In genomic region chr2:147491491-147491890, GRCh38 we compare ENCODE assay signal across 22 cellular contexts.
A peak's percentile ranks its signal among the peaks of the same experiment; 100 is the strongest.
DNase-seq lines count a peak whose midpoint lies in the region; ATAC-seq lines count a peak whose summit lies in the region.
"Had no signal": no experiment of that assay in that cellular context is flagged by ENCODE, and none has a peak within 500 bp of the region (broad histone marks: within the 10 kb centered on the region; RNA-seq: fewer than 3 reads in every experiment).

No MANE protein-coding gene starts in this region.

- no peak overlapping the region for H3K27ac ChIP-seq in BLaER1
- H3K27ac ChIP-seq: 22Rv1, A549, GM23248 had no signal

- peaks cover 13% of the 10 kb centered on the region for H3K4me1 ChIP-seq in BLaER1
- H3K4me1 ChIP-seq in neuron (ENCODE audit: insufficient read depth, low read length) = peaks cover 2% of the 10 kb centered on the region
- H3K4me1 ChIP-seq in HAP-1 = peaks cover 14% of the 10 kb centered on the region
- H3K4me1 ChIP-seq: A549, BE2C had no signal

- peaks cover 12% of the 10 kb centered on the region for H3K4me1 Mint-ChIP-seq in activated T-cell treated with anti-CD3 and anti-CD28 coated beads, Interleukin-2, amount 50 U/mL, for 72 hours (ENCODE audit: low read depth)

- peak overlapping the region; percentile 60 for H2AFZ ChIP-seq in neuron (ENCODE audit: low read depth, low read length)
- H2AFZ ChIP-seq: GM23248 had no signal

- no peaks in the 10 kb centered on the region for H3K27me3 Mint-ChIP-seq in activated T-cell treated with anti-CD3 and anti-CD28 coated beads, Interleukin-2, amount 50 U/mL, for 72 hours (ENCODE audit: low read depth)
- H3K27me3 Mint-ChIP-seq: CD4-positive, alpha-beta memory T cell had no signal

- no peak for DNase-seq in activated T-cell treated with anti-CD3 and anti-CD28 coated beads, Interleukin-2, amount 50 U/mL, for 72 hours
- DNase-seq in activated T-cell treated with anti-CD3 and anti-CD28 coated beads, Interleukin-2, amount 50 U/mL, for 1 hour = no peak
- DNase-seq in left colon = no peak
- no peak for DNase-seq in HAP-1 (ENCODE audit: low spot score in 2 of 2)
- DNase-seq in amygdala (lab: John Stamatoyannopoulos, UW) = no peak
- DNase-seq in 8988T = no peak
- DNase-seq: ACHN; AML-193; BE2C; C1 segment of cervical spinal cord; Calu3; CD4-positive, alpha-beta memory T cell; COR-L47; DMS53; DMS79 treated with DMSO at 0.1 percent for 48 hours; GM23248; H7 had no signal

- in situ Hi-C loops in HAP-1 (cut with MboI; ENCODE audit: low sequenced_read_pairs) = no loop called here

- H3K36me3 Mint-ChIP-seq in activated T-cell treated with anti-CD3 and anti-CD28 coated beads, Interleukin-2, amount 50 U/mL, for 72 hours (ENCODE audit: insufficient read depth in 2 of 2) = no peaks in the 10 kb centered on the region
- H3K36me3 Mint-ChIP-seq: CD4-positive, alpha-beta memory T cell had no signal

- H3K27ac Mint-ChIP-seq in activated T-cell treated with anti-CD3 and anti-CD28 coated beads, Interleukin-2, amount 50 U/mL, for 72 hours = peak overlapping the region; percentile 28

- no peaks in the 10 kb centered on the region for H4K20me1 ChIP-seq in BLaER1

- H3K4me3 ChIP-seq in BLaER1 = no peak overlapping the region
- H3K4me3 ChIP-seq in neuron (ENCODE audit: low read length) = no peak overlapping the region
- H3K4me3 ChIP-seq in HAP-1 = no peak overlapping the region
- H3K4me3 ChIP-seq: A549, GM23248 had no signal

- intact Hi-C loops in left colon (cut with DNase I, micrococcal nuclease) = no loop called here

- 0 out of 2 replicates have a peak overlapping the region, but pooled peaks have one; percentile 38 for H3K4me2 ChIP-seq in BLaER1
- H3K4me2 ChIP-seq: A549 had no signal

- H3K36me3 ChIP-seq in BLaER1 (no peaks in the 10 kb centered on the region), neuron (ENCODE audit: insufficient read depth, low read length) (no peaks in the 10 kb centered on the region), HAP-1 (replicated peaks) (no peaks in the 10 kb centered on the region)
- H3K36me3 ChIP-seq: BE2C had no signal

- H3K9ac ChIP-seq in BLaER1 = no peak overlapping the region
- H3K9ac ChIP-seq: GM23248 had no signal

- H3K27me3 ChIP-seq in BLaER1 (no peaks in the 10 kb centered on the region), neuron (ENCODE audit: insufficient read depth, low read length) (no peaks in the 10 kb centered on the region), HAP-1 (ENCODE audit: low read depth) (no peaks in the 10 kb centered on the region)
- H3K27me3 ChIP-seq: BE2C had no signal

- ATAC-seq in activated T-cell treated with anti-CD3 and anti-CD28 coated beads, Interleukin-2, amount 50 U/mL, for 72 hours (replicated peaks in 1 of 2) = no peak
- peak; percentile 65 for ATAC-seq in left colon
- ATAC-seq: A549, HCT116 had no signal

- 0 out of 2 replicates have a peak, but pooled peaks cover 4% of the 10 kb centered on the region for H3K9me3 ChIP-seq in BLaER1
- no peaks in the 10 kb centered on the region for H3K9me3 ChIP-seq in neuron (ENCODE audit: low read length)
- peaks cover 16% of the 10 kb centered on the region for H3K9me3 ChIP-seq in HAP-1
- H3K9me3 ChIP-seq: A549, BE2C had no signal

- peaks cover 1 to 4% of the 10 kb centered on the region in 2 donors for H3K9me3 Mint-ChIP-seq in activated T-cell treated with anti-CD3 and anti-CD28 coated beads, Interleukin-2, amount 50 U/mL, for 72 hours

- H3K4me3 Mint-ChIP-seq in activated T-cell treated with anti-CD3 and anti-CD28 coated beads, Interleukin-2, amount 50 U/mL, for 72 hours = no peak overlapping the region
